Comparison of ENCODE assay signal across 26 cellular contexts in the genomic region with DNA sequence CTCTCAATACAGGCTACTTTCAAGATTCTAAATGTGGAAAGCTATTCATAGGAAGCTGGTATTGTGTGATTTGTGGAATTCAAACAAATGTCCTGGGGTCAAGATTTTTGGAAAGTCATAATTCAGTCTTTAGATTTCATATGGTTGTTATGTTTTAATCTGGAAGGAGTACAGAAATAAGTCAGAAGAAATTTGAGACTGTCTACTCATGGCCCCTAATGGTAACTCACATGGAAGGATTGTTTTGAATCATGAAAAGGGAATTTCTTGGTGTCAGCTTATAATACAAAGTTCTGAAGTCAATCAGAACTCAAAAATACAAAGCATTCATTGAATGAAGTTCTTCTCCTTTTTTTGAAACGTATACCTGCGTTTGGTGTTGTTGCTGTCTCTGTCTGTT. TPM values are rescaled to one million over a fixed set of nuclear protein-coding genes. Genes with fewer than 3 reads are reported as not detected.
A peak's percentile ranks its signal among the peaks of the same experiment; 100 is the strongest.
DNase-seq lines count a peak whose midpoint lies in the region; ATAC-seq and TF ChIP-seq lines count a peak whose summit lies in the region.
"Had no signal": no experiment of that assay in that cellular context is flagged by ENCODE, and none has a peak within 500 bp of the region (broad histone marks: within the 10 kb centered on the region; RNA-seq: fewer than 3 reads in every experiment).

No MANE protein-coding gene starts in this region.

- no peak for DNase-seq in heart right ventricle
- DNase-seq in left cardiac atrium: no peak
- DNase-seq in dorsolateral prefrontal cortex: no peak
- no peak for DNase-seq in mesothelial cell of epicardium (ENCODE audit: low spot score in 2 of 2, unreplicated experiment in 2 of 2)
- no peak for DNase-seq in type B pancreatic cell (ENCODE audit: extremely low spot score, unreplicated experiment)
- no peak for DNase-seq in stimulated activated CD4-positive, alpha-beta T cell treated with anti-CD3 and anti-CD28 coated beads, Interleukin-4, amount 100 ng/mL, for 1 hour
- no peak for DNase-seq in T-cell
- DNase-seq: activated CD4-positive, alpha-beta T cell treated with anti-CD3 and anti-CD28 coated beads, Interleukin-2, amount 50 U/mL, for 4 hours; activated naive CD4-positive, alpha-beta T cell treated with anti-CD3 and anti-CD28 coated beads for 36 hours; CD8-positive, alpha-beta T cell; DMS 273 treated with DMSO at 0.1 percent for 48 hours; effector CD8-positive, alpha-beta T cell; erythroblast; H7; KG1; NCI-H1436; NCI-H2107; NCI-H748 treated with DMSO at 0.1 percent for 48 hours; sigmoid colon; stimulated activated naive CD8-positive, alpha-beta T cell treated with anti-CD3 and anti-CD28 coated beads, Interleukin-15, amount 100 ng/mL, for 72 hours; T-helper 1 cell; tibial artery had no signal

- peak overlapping the region in 9 of 10 donors; percentile 3 to 98 (median 95) for H3K27ac ChIP-seq in heart right ventricle
- H3K27ac ChIP-seq in dorsolateral prefrontal cortex: peak overlapping the region in 35 of 59 donors; percentile 4 to 99 (median 45)
- H3K27ac ChIP-seq: neural progenitor cell, sigmoid colon, tibial artery had no signal

- peaks cover 0 to 29% (median 11%) of the 10 kb centered on the region in 9 donors for H3K36me3 ChIP-seq in heart right ventricle
- H3K36me3 ChIP-seq: neural progenitor cell, sigmoid colon had no signal

- WGBS in heart right ventricle, 2 donors: 46 to 58% methylated on average over 2 of the region's 2 CpGs

- no peak for ATAC-seq in heart right ventricle
- ATAC-seq in left cardiac atrium: no peak
- no peak for ATAC-seq in HG03460 (IDR thresholded peaks at IDR 0.05; ENCODE audit: unreplicated experiment)
- ATAC-seq in T-cell (replicated peaks in 1 of 4): no peak
- ATAC-seq: CD8-positive, alpha-beta T cell; stimulated activated naive CD8-positive, alpha-beta T cell treated with anti-CD3 and anti-CD28 coated beads, Interleukin-15, amount 100 ng/mL, for 72 hours had no signal

- peaks cover 27% of the 10 kb centered on the region for H3K36me3 Mint-ChIP-seq in mesothelial cell of epicardium
- peaks cover 10% of the 10 kb centered on the region for H3K36me3 Mint-ChIP-seq in type B pancreatic cell
- H3K36me3 Mint-ChIP-seq in T-cell: no peaks in the 10 kb centered on the region
- H3K36me3 Mint-ChIP-seq: CD8-positive, alpha-beta T cell had no signal

- H3K27me3 Mint-ChIP-seq in mesothelial cell of epicardium (ENCODE audit: low read depth) (peaks cover 3% of the 10 kb centered on the region), type B pancreatic cell (peaks cover 16% of the 10 kb centered on the region), T-cell (peaks cover 42 to 46% of the 10 kb centered on the region in 2 donors)

- H3K4me1 Mint-ChIP-seq in mesothelial cell of epicardium (peaks cover 50% of the 10 kb centered on the region), type B pancreatic cell (ENCODE audit: unreplicated experiment) (peaks cover 29% of the 10 kb centered on the region), T-cell (peaks cover 16 to 20% (median 16%) of the 10 kb centered on the region in 3 donors)

- H3K9me3 ChIP-seq in heart right ventricle: no peaks in the 10 kb centered on the region
- H3K9me3 ChIP-seq: sigmoid colon, tibial artery had no signal

- H3K27me3 ChIP-seq in heart right ventricle: no peaks in the 10 kb centered on the region
- no peaks in the 10 kb centered on the region for H3K27me3 ChIP-seq in dorsolateral prefrontal cortex

- H3K4me3 ChIP-seq in heart right ventricle (peak overlapping the region in 9 of 10 donors; percentile 62 to 97 (median 79)), dorsolateral prefrontal cortex (peak overlapping the region in 58 of 59 donors; percentile 3 to 96 (median 83))
- H3K4me3 ChIP-seq: neural progenitor cell, sigmoid colon, tibial artery had no signal

- H3K4me3 Mint-ChIP-seq in mesothelial cell of epicardium: peak overlapping the region; percentile 88
- H3K4me3 Mint-ChIP-seq in type B pancreatic cell: peak overlapping the region; percentile 52
- no peak overlapping the region for H3K4me3 Mint-ChIP-seq in T-cell
- H3K4me3 Mint-ChIP-seq: activated naive CD4-positive, alpha-beta T cell treated with anti-CD3 and anti-CD28 coated beads for 36 hours; CD8-positive, alpha-beta T cell; neural progenitor cell; stimulated activated naive CD8-positive, alpha-beta T cell treated with anti-CD3 and anti-CD28 coated beads, Interleukin-15, amount 100 ng/mL, for 72 hours had no signal

- TF ChIP-seq CTCF in heart right ventricle (IDR thresholded peaks at IDR 0.05) (no peak), dorsolateral prefrontal cortex (IDR thresholded peaks at IDR 0.05 in 54 of 56, conservative IDR thresholded peaks at IDR 0.05 in 2 of 56; ENCODE audit: low read depth in 1 of 56, partially characterized antibody in 56 of 56) (no peak), mesothelial cell of epicardium (IDR thresholded peaks at IDR 0.05; ENCODE audit: unreplicated experiment) (no peak), type B pancreatic cell (conservative IDR thresholded peaks at IDR 0.05) (no peak)

- POLR2A ChIA-PET in T-cell (lab: Charles Lee): no interaction called here

- H3K27ac Mint-ChIP-seq in mesothelial cell of epicardium (peak overlapping the region; percentile 73), type B pancreatic cell (peak overlapping the region; percentile 8), T-cell (no peak overlapping the region)
- H3K27ac Mint-ChIP-seq: activated naive CD4-positive, alpha-beta T cell treated with anti-CD3 and anti-CD28 coated beads for 36 hours; CD8-positive, alpha-beta T cell; neural progenitor cell; progenitor cell of endocrine pancreas; stimulated activated naive CD8-positive, alpha-beta T cell treated with anti-CD3 and anti-CD28 coated beads, Interleukin-15, amount 100 ng/mL, for 72 hours had no signal

- CTCF ChIA-PET in T-cell (lab: Charles Lee): no interaction called here

- intact Hi-C loops in heart right ventricle (cut with DNase I): loop anchor here in 4 of 10 donors (10.0 kb wide), 3 partner anchors 132 to 352 kb away; no protein-coding TSS in a partner anchor
- intact Hi-C loops in left cardiac atrium (cut with DNase I): loop anchor here in 1 of 2 donors (5.0 kb wide), 1 partner anchor 140 kb away; no protein-coding TSS in a partner anchor
- intact Hi-C loops in dorsolateral prefrontal cortex (cut with DNase I): loop anchor here in 1 of 2 donors (10.0 kb wide), 1 partner anchor 322 kb away; no protein-coding TSS in a partner anchor

- no peaks in the 10 kb centered on the region for H3K9me3 Mint-ChIP-seq in mesothelial cell of epicardium
- no peaks in the 10 kb centered on the region for H3K9me3 Mint-ChIP-seq in type B pancreatic cell
- peaks cover 0 to 6% (median 0%) of the 10 kb centered on the region in 3 donors for H3K9me3 Mint-ChIP-seq in T-cell
- H3K9me3 Mint-ChIP-seq: activated naive CD4-positive, alpha-beta T cell treated with anti-CD3 and anti-CD28 coated beads for 36 hours; CD8-positive, alpha-beta T cell; neural progenitor cell; stimulated activated naive CD8-positive, alpha-beta T cell treated with anti-CD3 and anti-CD28 coated beads, Interleukin-15, amount 100 ng/mL, for 72 hours had no signal

- H3K4me1 ChIP-seq in heart right ventricle: peaks cover 0 to 41% (median 18%) of the 10 kb centered on the region in 9 donors

RNA-seq across cellular contexts. Expression of gene KCNJ2, which starts 3.1 kb away (rescaled TPM):
- 10 to 100 TPM; 16.7 to 76.0 (median 46.8) TPM for total RNA-seq in heart right ventricle
- polyA plus RNA-seq in heart right ventricle: 10 to 100 TPM in 1 of 2 donors, 1 to 10 TPM in 1; 3.0 to 31.7 TPM
- 1 to 10 TPM; 4.8 to 5.7 TPM for total RNA-seq in left cardiac atrium
- total RNA-seq in dorsolateral prefrontal cortex: 10 to 100 TPM in 119 of 120 experiments, 1 to 10 TPM in 1; 7.8 to 66.9 (median 21.8) TPM
- total RNA-seq in mesothelial cell of epicardium: 22.8 to 28.4 TPM (median 26.8 TPM) in 3 replicates
- 7.5 and 8.6 TPM in 2 replicates for total RNA-seq in type B pancreatic cell (ENCODE audit: low replicate concordance)
- under 1 TPM in 2 of 5 donors, not detected in 3; 0.07 to 0.09 TPM for total RNA-seq in T-cell
- total RNA-seq: A172; activated naive CD4-positive, alpha-beta T cell treated with anti-CD3 and anti-CD28 coated beads for 36 hours; CD8-positive, alpha-beta T cell had no signal

Comparison
In these comparisons a context has a peak if more than half of its experiments do, and no peak if none do; other contexts are left out.
1. H3K27ac Mint-ChIP-seq: peak in mesothelial cell of epicardium (single experiment) and type B pancreatic cell (single experiment); none in T-cell (0 of 2).
2. H3K4me3 Mint-ChIP-seq: peak in mesothelial cell of epicardium (single experiment) and type B pancreatic cell (single experiment); none in T-cell (0 of 3).